23 cellular contexts compared by ENCODE assay signal in genomic region chr1:106517218-106517617, GRCh38.
"Had no signal": no experiment of that assay in that cellular context is flagged by ENCODE, and none has a peak within 500 bp of the region (broad histone marks: within the 10 kb centered on the region; RNA-seq: fewer than 3 reads in every experiment).

No MANE protein-coding gene starts in this region.

- H3K4me3 ChIP-seq: adrenal gland, PC-9 had no signal

- DNase-seq: activated CD4-positive, alpha-beta T cell treated with anti-CD3 and anti-CD28 coated beads, Interleukin-2, amount 10 ng/mL, durations not matched to agents 24 days and 14 days; activated CD4-positive, alpha-beta T cell treated with anti-CD3 and anti-CD28 coated beads, Interleukin-2, amount 50 U/mL, for 48 hours; activated CD8-positive, alpha-beta T cell treated with anti-CD3 and anti-CD28 coated beads, Interleukin-2, amount 10 ng/mL, durations not matched to agents 7 days and 5 days; activated gamma-delta T cell treated with Interleukin-2 at 50 U/mL for 16 hours; activated naive CD4-positive, alpha-beta T cell treated with anti-CD3 and anti-CD28 coated beads for 36 hours; activated T-cell treated with anti-CD3 and anti-CD28 coated beads, Interleukin-2, amount 50 U/mL, for 24 hours; adrenal gland; central memory CD4-positive, alpha-beta T cell; NCI-H1105; NCI-H1417 treated with DMSO at 0.1 percent for 48 hours; NCI-H187 treated with DMSO at 0.1 percent for 48 hours; NCI-H2081; NCI-H2171 treated with DMSO at 0.1 percent for 48 hours; NCI-H226; NCI-H446 treated with DMSO at 0.1 percent for 48 hours; NCI-H524; NCI-H82; NK-92 treated with Interleukin-12 subunit alpha and Interleukin-12 subunit beta, amount 100 ng/mL, for 24 hours; PC-9; SIG-M5; T1000; WERI-Rb-1 had no signal

- H3K9me3 ChIP-seq: adrenal gland had no signal

- H3K27me3 ChIP-seq: adrenal gland had no signal

- H3K4me1 ChIP-seq: adrenal gland had no signal

- H2AFZ ChIP-seq: PC-9 had no signal

- H3K27ac ChIP-seq: adrenal gland, PC-9, RWPE1, WERI-Rb-1 had no signal

- H3K4me2 ChIP-seq: PC-9 had no signal

- H3K36me3 ChIP-seq: adrenal gland, WERI-Rb-1 had no signal
